In the genomic region with DNA sequence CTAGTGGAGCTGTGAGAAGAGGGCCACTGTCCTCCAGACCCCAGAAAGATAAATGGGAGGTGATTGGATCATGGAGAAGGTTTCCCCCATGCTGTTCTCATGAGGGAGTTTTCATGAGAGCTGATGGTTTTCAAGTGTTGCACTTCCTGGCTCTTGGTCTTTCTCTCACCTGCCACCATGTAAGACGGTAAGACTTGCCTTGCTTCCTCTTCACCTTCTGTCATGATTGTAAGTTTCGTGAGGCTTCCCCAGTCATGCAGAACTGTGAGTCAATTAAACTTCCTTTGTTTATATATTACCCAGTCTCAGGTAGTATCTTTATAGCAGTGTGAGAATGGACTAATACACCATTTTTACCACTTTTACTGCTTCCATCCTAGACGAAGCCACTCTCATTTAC, we compare ENCODE assay signal across 20 cellular contexts. TPM values are rescaled to one million over a fixed set of nuclear protein-coding genes. Genes with fewer than 3 reads are reported as not detected.
"Had no signal": no experiment of that assay in that cellular context is flagged by ENCODE, and none has a peak within 500 bp of the region (broad histone marks: within the 10 kb centered on the region; RNA-seq: fewer than 3 reads in every experiment).

No MANE protein-coding gene starts in this region.

- H3K27me3 ChIP-seq: esophagus squamous epithelium, neutrophil, pancreas, right lobe of liver had no signal

- DNase-seq: activated CD4-positive, alpha-beta T cell treated with anti-CD3 and anti-CD28 coated beads for 36 hours; activated CD8-positive, alpha-beta T cell treated with anti-CD3 and anti-CD28 coated beads for 36 hours; activated naive CD4-positive, alpha-beta T cell; activated naive CD8-positive, alpha-beta T cell treated with anti-CD3 and anti-CD28 coated beads, Interleukin-2, amount 10 ng/mL, durations not matched to agents 7 days and 5 days; activated T-cell treated with anti-CD3 and anti-CD28 coated beads, Interleukin-2, amount 50 U/mL, for 1 hour; amygdala; dermis blood vessel endothelial cell; effector memory CD4-positive, alpha-beta T cell; esophagus squamous epithelium; immature natural killer cell; mesendoderm; natural killer cell; pancreas; right lobe of liver; small intestine; stimulated activated CD4-positive, alpha-beta T cell treated with anti-CD3 and anti-CD28 coated beads, Interleukin-4, amount 100 ng/mL, for 4 hours had no signal

- H3K9me3 ChIP-seq: esophagus squamous epithelium, neutrophil, pancreas, right lobe of liver, thoracic aorta had no signal

- H3K4me3 ChIP-seq: esophagus squamous epithelium, pancreas, right lobe of liver, thoracic aorta had no signal

- H3K36me3 Mint-ChIP-seq: stimulated activated memory B cell treated with anti-CD40 and anti-IgM and Interleukin-4, amounts not matched to agents 10 μg/mL and 1 μg/mL and 100 μg/mL, for 72 hours had no signal

- H3K27ac Mint-ChIP-seq: activated CD4-positive, alpha-beta T cell treated with anti-CD3 and anti-CD28 coated beads for 36 hours; activated CD8-positive, alpha-beta T cell treated with anti-CD3 and anti-CD28 coated beads for 36 hours; activated naive CD8-positive, alpha-beta T cell treated with anti-CD3 and anti-CD28 coated beads, Interleukin-2, amount 10 ng/mL, durations not matched to agents 7 days and 5 days; activated T-helper 17 cell treated with anti-CD3 and anti-CD28 coated beads, Interleukin-2, amount 50 U/mL, for 72 hours; immature natural killer cell; natural killer cell; stimulated activated memory B cell treated with anti-CD40 and anti-IgM and Interleukin-4, amounts not matched to agents 10 μg/mL and 1 μg/mL and 100 μg/mL, for 72 hours had no signal

- H3K4me1 ChIP-seq: esophagus squamous epithelium, pancreas, right lobe of liver had no signal

- H3K4me1 Mint-ChIP-seq: activated CD4-positive, alpha-beta T cell treated with anti-CD3 and anti-CD28 coated beads for 36 hours; activated T-helper 17 cell treated with anti-CD3 and anti-CD28 coated beads, Interleukin-2, amount 50 U/mL, for 72 hours; immature natural killer cell; natural killer cell had no signal

- H3K4me3 Mint-ChIP-seq: activated CD4-positive, alpha-beta T cell treated with anti-CD3 and anti-CD28 coated beads for 36 hours; activated CD8-positive, alpha-beta T cell treated with anti-CD3 and anti-CD28 coated beads for 36 hours; activated naive CD8-positive, alpha-beta T cell treated with anti-CD3 and anti-CD28 coated beads, Interleukin-2, amount 10 ng/mL, durations not matched to agents 7 days and 5 days; activated T-helper 17 cell treated with anti-CD3 and anti-CD28 coated beads, Interleukin-2, amount 50 U/mL, for 72 hours; immature natural killer cell; natural killer cell; stimulated activated memory B cell treated with anti-CD40 and anti-IgM and Interleukin-4, amounts not matched to agents 10 μg/mL and 1 μg/mL and 100 μg/mL, for 72 hours had no signal

- H3K27ac ChIP-seq: esophagus squamous epithelium, neutrophil, pancreas, right lobe of liver, thoracic aorta had no signal

- H3K36me3 ChIP-seq: esophagus squamous epithelium, neutrophil, pancreas, right lobe of liver, thoracic aorta had no signal

- ATAC-seq: activated CD4-positive, alpha-beta T cell treated with anti-CD3 and anti-CD28 coated beads for 36 hours; activated CD8-positive, alpha-beta T cell treated with anti-CD3 and anti-CD28 coated beads for 36 hours; activated T-helper 17 cell treated with anti-CD3 and anti-CD28 coated beads, Interleukin-2, amount 50 U/mL, for 72 hours; natural killer cell; pancreas; right lobe of liver; stimulated activated memory B cell treated with anti-CD40 and anti-IgM and Interleukin-4, amounts not matched to agents 10 μg/mL and 1 μg/mL and 100 μg/mL, for 72 hours had no signal

RNA-seq across cellular contexts. Expression of a gene that starts 27.6 kb away (rescaled TPM):
- total RNA-seq: activated naive CD8-positive, alpha-beta T cell treated with anti-CD3 and anti-CD28 coated beads, Interleukin-2, amount 10 ng/mL, durations not matched to agents 7 days and 5 days; dermis blood vessel endothelial cell; esophagus squamous epithelium had no signal
- polyA plus RNA-seq: immature natural killer cell, pancreas had no signal
